Comparison of ENCODE assay signal across 28 cellular contexts in the genomic region with DNA sequence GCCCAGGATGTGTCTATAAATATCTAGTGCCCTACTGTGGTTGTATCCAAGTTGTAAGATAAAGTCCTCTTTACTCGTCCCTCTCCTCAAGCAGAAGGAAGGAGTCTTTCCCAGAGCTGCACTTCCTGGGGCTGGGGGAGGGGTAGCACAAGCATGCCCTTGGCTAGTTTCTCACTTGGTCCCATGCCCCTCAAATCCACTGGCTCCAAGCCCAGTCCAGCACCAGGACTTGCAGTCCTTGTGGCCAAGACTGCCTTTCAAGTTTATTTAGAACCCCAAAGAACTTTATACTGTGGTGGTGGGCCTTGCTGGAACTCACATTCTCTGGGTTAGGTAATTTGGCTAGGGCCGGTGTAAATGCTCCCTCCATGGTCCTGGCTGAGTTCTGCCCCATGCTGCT. TPM values are rescaled to one million over a fixed set of nuclear protein-coding genes. Genes with fewer than 3 reads are reported as not detected.
DNase-seq lines count a peak whose midpoint lies in the region; ATAC-seq and TF ChIP-seq lines count a peak whose summit lies in the region.
"Had no signal": no experiment of that assay in that cellular context is flagged by ENCODE, and none has a peak within 500 bp of the region (broad histone marks: within the 10 kb centered on the region; RNA-seq: fewer than 3 reads in every experiment).

No MANE protein-coding gene starts in this region.

- no peaks in the 10 kb centered on the region for H3K79me2 ChIP-seq in GM23338 (replicated peaks; ENCODE audit: insufficient read depth)

- H3K4me1 ChIP-seq in GM23338 (ENCODE audit: insufficient read depth) = peaks cover 3% of the 10 kb centered on the region; the same call in 1 of the 2 replicates
- H3K4me1 ChIP-seq in left lung = no peaks in the 10 kb centered on the region
- H3K4me1 ChIP-seq: body of pancreas had no signal

- H3K4me3 ChIP-seq in GM23338 = no peak overlapping the region
- H3K4me3 ChIP-seq in astrocyte of the cerebellum (ENCODE audit: low read depth, low read length) = no peak overlapping the region
- H3K4me3 ChIP-seq in retinal pigment epithelial cell (ENCODE audit: low read length) = no peak overlapping the region
- no peak overlapping the region for H3K4me3 ChIP-seq in left lung
- H3K4me3 ChIP-seq: body of pancreas, SK-N-MC, skin epidermis, transverse colon had no signal

- H3K4me3 Mint-ChIP-seq in GM23338 = no peak overlapping the region
- H3K4me3 Mint-ChIP-seq: activated CD4-positive, alpha-beta T cell treated with anti-CD3 and anti-CD28 coated beads for 36 hours; activated CD8-positive, alpha-beta T cell treated with anti-CD3 and anti-CD28 coated beads, Interleukin-2, amount 10 ng/mL, durations not matched to agents 7 days and 5 days; activated naive CD8-positive, alpha-beta T cell; memory B cell had no signal

- peaks cover 9% of the 10 kb centered on the region; the same call in 2 of the 3 replicates for H3K4me1 Mint-ChIP-seq in GM23338
- H3K4me1 Mint-ChIP-seq: activated CD4-positive, alpha-beta T cell treated with anti-CD3 and anti-CD28 coated beads for 36 hours; memory B cell had no signal

- H3K4me2 ChIP-seq in GM23338 = no peak overlapping the region
- H3K4me2 ChIP-seq: KMS-11 had no signal

- H3K27me3 ChIP-seq in GM23338 (ENCODE audit: insufficient read depth) = no peaks in the 10 kb centered on the region
- H3K27me3 ChIP-seq in left lung = no peaks in the 10 kb centered on the region
- H3K27me3 ChIP-seq: body of pancreas, transverse colon had no signal

- no peaks in the 10 kb centered on the region for H3K9me3 Mint-ChIP-seq in GM23338

- no peaks in the 10 kb centered on the region for H3K36me3 ChIP-seq in GM23338 (ENCODE audit: insufficient read depth)
- H3K36me3 ChIP-seq in left lung = no peaks in the 10 kb centered on the region
- H3K36me3 ChIP-seq: transverse colon had no signal

- 0 out of 2 replicates have a peak overlapping the region, but pooled peaks have one; percentile 13 for H3K27ac Mint-ChIP-seq in GM23338
- H3K27ac Mint-ChIP-seq: activated CD4-positive, alpha-beta T cell treated with anti-CD3 and anti-CD28 coated beads for 36 hours; activated CD8-positive, alpha-beta T cell treated with anti-CD3 and anti-CD28 coated beads, Interleukin-2, amount 10 ng/mL, durations not matched to agents 7 days and 5 days; activated naive CD8-positive, alpha-beta T cell; memory B cell had no signal

- DNase-seq in GM23338 (ENCODE audit: low spot score) (no peak), astrocyte of the cerebellum (ENCODE audit: low read depth) (peak; percentile 4), head of caudate nucleus (peak in 31 of 42 donors; percentile 9 to 63 (median 34)), retinal pigment epithelial cell (ENCODE audit: low read depth) (peak; percentile 44), left lung (no peak), SIG-M5 (lab: John Stamatoyannopoulos, UW) (no peak)
- DNase-seq: activated CD4-positive, alpha-beta T cell treated with anti-CD3 and anti-CD28 coated beads for 36 hours; activated CD8-positive, alpha-beta T cell treated with anti-CD3 and anti-CD28 coated beads, Interleukin-2, amount 10 ng/mL, durations not matched to agents 7 days and 5 days; activated effector memory CD4-positive, alpha-beta T cell treated with Interleukin-2 at 50 U/mL for 16 hours; activated T-cell treated with anti-CD3 and anti-CD28 coated beads for 4 hours; cerebellar nuclear complex; DMS53; NCI-H1436 treated with DMSO at 0.1 percent for 48 hours; NCI-H2107; NCI-H446 treated with DMSO at 0.1 percent for 48 hours; transverse colon had no signal

- no peaks in the 10 kb centered on the region for H3K36me3 Mint-ChIP-seq in GM23338 (ENCODE audit: low read depth)
- H3K36me3 Mint-ChIP-seq: activated naive CD8-positive, alpha-beta T cell; memory B cell had no signal

- H3K27me3 Mint-ChIP-seq in GM23338 (ENCODE audit: insufficient read depth, low read depth, poor library complexity) = no peaks in the 10 kb centered on the region

- H3K9me2 ChIP-seq in GM23338 (ENCODE audit: insufficient read depth) = peaks cover 9% of the 10 kb centered on the region; the same call in 1 of the 2 replicates

- H3K9me3 ChIP-seq in left lung = no peaks in the 10 kb centered on the region
- H3K9me3 ChIP-seq: body of pancreas, transverse colon had no signal

- ATAC-seq in GM23338 = peak; percentile 36; the same call in 1 of the 3 replicates
- ATAC-seq in HG03520 (IDR thresholded peaks at IDR 0.05; ENCODE audit: unreplicated experiment) = no peak
- ATAC-seq in left lung = no peak
- no peak for ATAC-seq in HG02610 (IDR thresholded peaks at IDR 0.05; ENCODE audit: unreplicated experiment)
- ATAC-seq: activated CD4-positive, alpha-beta T cell treated with anti-CD3 and anti-CD28 coated beads for 36 hours; activated CD8-positive, alpha-beta T cell treated with anti-CD3 and anti-CD28 coated beads, Interleukin-2, amount 10 ng/mL, durations not matched to agents 7 days and 5 days; body of pancreas; HCT116 had no signal

- in situ Hi-C loops in astrocyte of the cerebellum (cut with HindIII; ENCODE audit: low sequenced_read_pairs) = no loop called here

- no peak for TF ChIP-seq CTCF in GM23338 (conservative IDR thresholded peaks at IDR 0.05; ENCODE audit: low read depth in 2 of 2)
- TF ChIP-seq CTCF in astrocyte of the cerebellum (IDR thresholded peaks at IDR 0.05; ENCODE audit: low read depth, low read length, missing control alignments) = no peak
- no peak for TF ChIP-seq CTCF in retinal pigment epithelial cell (conservative IDR thresholded peaks at IDR 0.05; ENCODE audit: low read depth, low read length)
- no peak for TF ChIP-seq CTCF in left lung (IDR thresholded peaks at IDR 0.05)

- H3K27ac ChIP-seq in GM23338 (ENCODE audit: low read depth) = no peak overlapping the region
- H3K27ac ChIP-seq in left lung = no peak overlapping the region
- H3K27ac ChIP-seq: body of pancreas, KMS-11, RWPE1, SK-N-MC, skin epidermis, transverse colon had no signal

- H3F3A ChIP-seq in GM23338 (replicated peaks; ENCODE audit: low read depth) = no peaks in the 10 kb centered on the region

- intact Hi-C loops in head of caudate nucleus (cut with DNase I) (no loop called here), left lung (cut with DNase I) (no loop called here)

- peak overlapping the region; percentile 91; the same call in 1 of the 2 replicates for H2AFZ ChIP-seq in GM23338

- no peaks in the 10 kb centered on the region for H4K20me1 ChIP-seq in GM23338 (replicated peaks; ENCODE audit: insufficient read depth)

RNA-seq across cellular contexts. Expression of gene SLC10A4, which starts 43.2 kb away (rescaled TPM):
- total RNA-seq in GM23338 (2014; rRNA removed; shearing (Covaris generic)) = 2.3 and 4.3 TPM in 2 replicates
- 2.1 and 2.3 TPM in 2 replicates for polyA plus RNA-seq in GM23338 (2016; fragmentation: Nextera tagmentation; extraction: Ambion mirVana)
- total RNA-seq in left lung = under 1 TPM; 0.73 to 0.84 TPM
- total RNA-seq: activated CD4-positive, alpha-beta T cell treated with anti-CD3 and anti-CD28 coated beads for 36 hours; activated CD8-positive, alpha-beta T cell treated with anti-CD3 and anti-CD28 coated beads, Interleukin-2, amount 10 ng/mL, durations not matched to agents 7 days and 5 days had no signal
- polyA plus RNA-seq: BJ had no signal

RNA-seq across cellular contexts. Expression of gene ZAR1, which starts 50.1 kb away (rescaled TPM):
- 0.78 and 1.6 TPM in 2 replicates for total RNA-seq in GM23338 (2014; rRNA removed; shearing (Covaris generic))
- 0.14 and 0.27 TPM in 2 replicates for polyA plus RNA-seq in GM23338 (2016; fragmentation: Nextera tagmentation; extraction: Ambion mirVana)
- total RNA-seq in left lung = under 1 TPM; 0.18 to 0.23 TPM
- total RNA-seq: activated CD4-positive, alpha-beta T cell treated with anti-CD3 and anti-CD28 coated beads for 36 hours; activated CD8-positive, alpha-beta T cell treated with anti-CD3 and anti-CD28 coated beads, Interleukin-2, amount 10 ng/mL, durations not matched to agents 7 days and 5 days; body of pancreas; T-helper 1 cell treated with Interleukin-12 subunit alpha and Interleukin-12 subunit beta and Interleukin-4 antibody, amounts not matched to agents 30 ng/mL and 1 ng/mL, for 36 hours; transverse colon had no signal
- polyA plus RNA-seq: BJ had no signal

Comparison
In these comparisons a context has a peak if more than half of its experiments do, and no peak if none do; other contexts are left out.
1. DNase-seq: peak in astrocyte of the cerebellum (single experiment), head of caudate nucleus (31 of 42) and retinal pigment epithelial cell (single experiment); none in GM23338 (single experiment), left lung (0 of 2) and SIG-M5 (single experiment).